In the genomic region with DNA sequence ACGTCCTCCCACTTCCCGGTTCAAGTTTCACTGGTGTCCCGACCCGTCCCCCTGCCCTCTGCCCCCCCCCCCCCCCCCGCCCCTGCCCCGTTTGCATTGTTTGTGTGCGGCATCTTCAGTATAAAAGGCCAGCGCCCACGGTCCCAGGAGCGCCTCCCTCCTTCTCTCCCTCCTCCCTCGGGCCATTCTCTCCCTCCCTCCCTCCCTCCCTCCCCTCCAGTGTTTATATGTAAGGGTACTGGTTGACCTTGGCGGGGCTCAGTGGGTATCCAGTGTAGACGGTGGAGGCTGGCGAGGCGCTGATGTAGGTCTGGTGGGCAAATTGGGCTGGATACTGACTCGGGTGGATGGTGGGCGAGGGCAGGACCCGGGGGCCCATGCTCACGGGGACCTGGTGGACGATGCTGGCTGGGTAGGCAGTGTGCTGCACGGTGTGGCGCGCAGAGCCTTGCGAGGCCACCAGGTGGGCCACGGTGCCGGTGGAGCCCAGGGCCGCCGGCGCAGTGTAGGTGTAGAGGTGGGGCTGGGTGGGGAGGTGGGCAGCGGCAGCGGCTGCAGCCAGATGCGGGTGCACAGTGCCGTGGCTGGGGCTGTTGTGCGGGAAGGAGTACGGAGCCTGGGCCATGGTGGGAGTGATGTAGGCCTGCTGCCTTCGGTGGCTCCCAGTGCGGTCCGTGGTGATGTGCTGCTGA, we compare ENCODE assay signal across 22 cellular contexts. TPM values are rescaled to one million over a fixed set of nuclear protein-coding genes. Genes with fewer than 3 reads are reported as not detected.
"Had no signal": no experiment of that assay in that cellular context is flagged by ENCODE, and none has a peak within 500 bp of the region (broad histone marks: within the 10 kb centered on the region; RNA-seq: fewer than 3 reads in every experiment).

No MANE protein-coding gene starts in this region.

- H2AFZ ChIP-seq: hepatocyte had no signal

- H3K79me2 ChIP-seq: hepatocyte had no signal

- H3K9me3 ChIP-seq: ascending aorta, breast epithelium, left ventricle myocardium inferior, mucosa of descending colon, thoracic aorta had no signal

- H3K4me3 ChIP-seq: ascending aorta, breast epithelium, hepatocyte, left ventricle myocardium inferior, mucosa of descending colon, skin epidermis, thoracic aorta had no signal

- H3K9me3 Mint-ChIP-seq: activated CD4-positive, alpha-beta T cell treated with anti-CD3 and anti-CD28 coated beads, Interleukin-2, amount 10 ng/mL, durations not matched to agents 7 days and 5 days; activated naive CD4-positive, alpha-beta T cell treated with anti-CD3 and anti-CD28 coated beads for 36 hours; activated T-helper 2 cell treated with anti-CD3 and anti-CD28 coated beads, Interferon-gamma antibody, Interleukin-2, Interleukin-4, amounts not matched to agents 10 μg/mL and 5 μg/mL and 100 μg/mL, durations not matched to agents 14 hours and 24 hours and 36 hours had no signal

- H3K4me3 Mint-ChIP-seq: activated CD4-positive, alpha-beta T cell treated with anti-CD3 and anti-CD28 coated beads, Interleukin-2, amount 10 ng/mL, durations not matched to agents 7 days and 5 days; activated naive CD4-positive, alpha-beta T cell treated with anti-CD3 and anti-CD28 coated beads for 36 hours; naive thymus-derived CD4-positive, alpha-beta T cell had no signal

- H3K27me3 Mint-ChIP-seq: activated CD4-positive, alpha-beta T cell treated with anti-CD3 and anti-CD28 coated beads, Interleukin-2, amount 10 ng/mL, durations not matched to agents 7 days and 5 days; naive thymus-derived CD4-positive, alpha-beta T cell had no signal

- DNase-seq: activated CD4-positive, alpha-beta T cell treated with anti-CD3 and anti-CD28 coated beads, Interleukin-2, amount 10 ng/mL, durations not matched to agents 7 days and 5 days; activated naive CD4-positive, alpha-beta T cell treated with anti-CD3 and anti-CD28 coated beads for 36 hours; activated T-cell treated with anti-CD3 and anti-CD28 coated beads, Interleukin-2, amount 50 U/mL, for 1 hour; left ventricle myocardium inferior; mucosa of descending colon; naive thymus-derived CD4-positive, alpha-beta T cell; nucleus accumbens; posterior cingulate gyrus; retina; stimulated activated CD4-positive, alpha-beta T cell treated with anti-CD3 and anti-CD28 coated beads, Interleukin-4, amount 100 ng/mL, for 24 hours; T-helper 2 cell had no signal

- H3K27ac ChIP-seq: ascending aorta, breast epithelium, hepatocyte, skin epidermis, thoracic aorta had no signal

- H3K4me1 Mint-ChIP-seq: activated CD4-positive, alpha-beta T cell treated with anti-CD3 and anti-CD28 coated beads, Interleukin-2, amount 10 ng/mL, durations not matched to agents 7 days and 5 days had no signal

- ATAC-seq: esophagus mucosa; mucosa of descending colon; naive thymus-derived CD4-positive, alpha-beta T cell had no signal

- H3K27me3 ChIP-seq: ascending aorta, breast epithelium, hepatocyte had no signal

- H3K4me2 ChIP-seq: hepatocyte had no signal

- H3K4me1 ChIP-seq: ascending aorta, breast epithelium had no signal

- H3K27ac Mint-ChIP-seq: activated CD4-positive, alpha-beta T cell treated with anti-CD3 and anti-CD28 coated beads, Interleukin-2, amount 10 ng/mL, durations not matched to agents 7 days and 5 days; activated naive CD4-positive, alpha-beta T cell treated with anti-CD3 and anti-CD28 coated beads for 36 hours; activated T-helper 2 cell treated with anti-CD3 and anti-CD28 coated beads, Interferon-gamma antibody, Interleukin-2, Interleukin-4, amounts not matched to agents 10 μg/mL and 5 μg/mL and 100 μg/mL, durations not matched to agents 14 hours and 24 hours and 36 hours; naive thymus-derived CD4-positive, alpha-beta T cell had no signal

RNA-seq across cellular contexts. Expression of gene CLEC2L, which starts 49.4 kb away (rescaled TPM):
- total RNA-seq: activated CD4-positive, alpha-beta T cell treated with anti-CD3 and anti-CD28 coated beads, Interleukin-2, amount 10 ng/mL, durations not matched to agents 7 days and 5 days; activated CD8-positive, alpha-beta memory T cell treated with anti-CD3 and anti-CD28 coated beads for 36 hours; activated naive CD4-positive, alpha-beta T cell treated with anti-CD3 and anti-CD28 coated beads for 36 hours; activated T-helper 2 cell treated with anti-CD3 and anti-CD28 coated beads, Interferon-gamma antibody, Interleukin-2, Interleukin-4, amounts not matched to agents 10 μg/mL and 5 μg/mL and 100 μg/mL, durations not matched to agents 14 hours and 24 hours and 36 hours; ascending aorta; breast epithelium; esophagus mucosa; glomerular endothelial cell; hepatocyte; mucosa of descending colon; naive thymus-derived CD4-positive, alpha-beta T cell; thoracic aorta; ureter had no signal
- polyA plus RNA-seq: hepatocyte; keratinocyte; naive thymus-derived CD4-positive, alpha-beta T cell had no signal
